In the genomic region with DNA sequence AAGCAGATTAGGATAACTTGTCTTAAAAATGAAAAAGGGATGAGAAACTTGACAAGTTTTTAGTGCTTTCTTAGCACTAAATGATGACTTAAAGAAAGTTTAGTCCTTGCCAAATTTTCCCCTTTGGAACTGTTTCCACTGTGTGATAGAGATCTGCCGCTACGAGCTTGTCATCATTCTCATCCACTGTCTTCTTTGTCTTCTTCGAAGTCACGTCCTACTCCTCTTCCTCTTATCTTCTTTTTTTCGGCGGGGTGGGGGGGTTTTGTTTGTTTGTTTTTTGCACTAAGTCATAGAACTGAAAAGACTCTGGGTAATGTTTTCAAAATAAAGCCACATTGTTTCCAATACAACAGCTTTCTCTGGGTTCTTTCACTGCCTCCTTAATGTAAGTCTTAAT, we compare ENCODE assay signal across 21 cellular contexts.
"Had no signal": no experiment of that assay in that cellular context is flagged by ENCODE, and none has a peak within 500 bp of the region (broad histone marks: within the 10 kb centered on the region; RNA-seq: fewer than 3 reads in every experiment).

No MANE protein-coding gene starts in this region.

- H3K27me3 Mint-ChIP-seq: naive thymus-derived CD4-positive, alpha-beta T cell had no signal

- DNase-seq: dorsolateral prefrontal cortex; effector CD8-positive, alpha-beta T cell; gastrocnemius medialis; heart right ventricle; islet precursor cell; mammary epithelial cell; naive thymus-derived CD4-positive, alpha-beta T cell; occipital lobe; posterior cingulate gyrus; sigmoid colon; stimulated activated CD4-positive, alpha-beta T cell treated with anti-CD3 and anti-CD28 coated beads, Interleukin-12 subunit alpha, Interleukin-12 subunit beta, amount 100 ng/mL, for 4 hours; stimulated activated naive CD4-positive, alpha-beta T cell treated with Interleukin-2 at 50 U/mL for 16 hours; thyroid gland; upper lobe of left lung had no signal

- ATAC-seq: esophagus mucosa; gastrocnemius medialis; heart right ventricle; left lobe of liver; naive thymus-derived CD4-positive, alpha-beta T cell had no signal

- H3K27ac ChIP-seq: coronary artery, dorsolateral prefrontal cortex, gastrocnemius medialis, heart right ventricle, right atrium auricular region, sigmoid colon, skin epidermis, suprapubic skin, thyroid gland, upper lobe of left lung, vagina had no signal

- H3K4me1 ChIP-seq: gastrocnemius medialis, right atrium auricular region, suprapubic skin, thyroid gland, upper lobe of left lung had no signal

- H3K4me3 ChIP-seq: coronary artery, dorsolateral prefrontal cortex, gastrocnemius medialis, heart right ventricle, right atrium auricular region, sigmoid colon, skin epidermis, suprapubic skin, thyroid gland, upper lobe of left lung, vagina had no signal

- H3K27me3 ChIP-seq: dorsolateral prefrontal cortex, gastrocnemius medialis, heart right ventricle, right atrium auricular region, sigmoid colon, suprapubic skin, thyroid gland, upper lobe of left lung, vagina had no signal

- H3K4me3 Mint-ChIP-seq: naive thymus-derived CD4-positive, alpha-beta T cell had no signal

- H3K36me3 ChIP-seq: gastrocnemius medialis had no signal

- H3K9me3 ChIP-seq: gastrocnemius medialis, heart right ventricle, right atrium auricular region, sigmoid colon, suprapubic skin, thyroid gland, upper lobe of left lung, vagina had no signal

- H3K9me3 Mint-ChIP-seq: naive thymus-derived CD4-positive, alpha-beta T cell had no signal
